1 cellular context compared by ENCODE assay signal in genomic region chr6:140485740-140486467, GRCh38.
TF ChIP-seq lines count a peak whose summit lies in the region.

No MANE protein-coding gene starts in this region.

TF ChIP-seq in K562, 482 proteins besides CTCF, POLR2A, EP300 and RAD21 (continued from another document and continues in another):
- TF ChIP-seq PATZ1 (CRISPR knock-in tag; IDR thresholded peaks at IDR 0.05; ENCODE audit: borderline replicate concordance) (no peak), CCAR2 (IDR thresholded peaks at IDR 0.05; ENCODE audit: low read depth, low read length) (no peak), ZFP30 (CRISPR knock-in tag; IDR thresholded peaks at IDR 0.05; ENCODE audit: borderline replicate concordance) (no peak), MED1 (CRISPR knock-in tag; IDR thresholded peaks at IDR 0.05; ENCODE audit: borderline replicate concordance) (no peak), ZKSCAN1 (IDR thresholded peaks at IDR 0.05; ENCODE audit: low read depth, low read length) (no peak), HDAC3 (IDR thresholded peaks at IDR 0.05; ENCODE audit: borderline replicate concordance, partially characterized antibody) (no peak), HSF4 (CRISPR knock-in tag; IDR thresholded peaks at IDR 0.05; ENCODE audit: borderline replicate concordance) (no peak), HMG20B (CRISPR knock-in tag; IDR thresholded peaks at IDR 0.05) (no peak), HMGN3 (IDR thresholded peaks at IDR 0.05; ENCODE audit: borderline replicate concordance, extremely low read depth, insufficient read length, low read depth, low read length) (no peak), DEAF1 (CRISPR knock-in tag; IDR thresholded peaks at IDR 0.05) (no peak), SRSF1 (IDR thresholded peaks at IDR 0.05; ENCODE audit: low read depth, low read length) (no peak), MTA1 (IDR thresholded peaks at IDR 0.05; ENCODE audit: borderline replicate concordance) (no peak), SRSF3 (IDR thresholded peaks at IDR 0.05; ENCODE audit: insufficient read depth, low read length) (no peak), PHF21A (IDR thresholded peaks at IDR 0.05; ENCODE audit: borderline replicate concordance, low read depth) (no peak), PRPF4 (IDR thresholded peaks at IDR 0.05; ENCODE audit: insufficient read depth, low read depth, low read length, poor library complexity, severe bottlenecking) (no peak), ZC3H8 (IDR thresholded peaks at IDR 0.05) (no peak), KAT7 (CRISPR knock-in tag; IDR thresholded peaks at IDR 0.05; ENCODE audit: borderline replicate concordance) (no peak), BMI1 (IDR thresholded peaks at IDR 0.05; ENCODE audit: low read length) (no peak), CREB5 (CRISPR knock-in tag; IDR thresholded peaks at IDR 0.05) (no peak), MGA (IDR thresholded peaks at IDR 0.05) (no peak), SMAD1 (IDR thresholded peaks at IDR 0.05; ENCODE audit: low read depth, low read length, partially characterized antibody) (no peak), RFX5 (IDR thresholded peaks at IDR 0.05; ENCODE audit: low read depth, low read length) (no peak), ZNF436 (CRISPR knock-in tag; IDR thresholded peaks at IDR 0.05) (no peak), HIVEP1 (CRISPR knock-in tag; IDR thresholded peaks at IDR 0.05) (no peak)
- TF ChIP-seq, protein P1, sequence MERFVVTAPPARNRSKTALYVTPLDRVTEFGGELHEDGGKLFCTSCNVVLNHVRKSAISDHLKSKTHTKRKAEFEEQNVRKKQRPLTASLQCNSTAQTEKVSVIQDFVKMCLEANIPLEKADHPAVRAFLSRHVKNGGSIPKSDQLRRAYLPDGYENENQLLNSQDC (CRISPR knock-in tag; IDR thresholded peaks at IDR 0.05), result no peak
- TF ChIP-seq, protein P2, sequence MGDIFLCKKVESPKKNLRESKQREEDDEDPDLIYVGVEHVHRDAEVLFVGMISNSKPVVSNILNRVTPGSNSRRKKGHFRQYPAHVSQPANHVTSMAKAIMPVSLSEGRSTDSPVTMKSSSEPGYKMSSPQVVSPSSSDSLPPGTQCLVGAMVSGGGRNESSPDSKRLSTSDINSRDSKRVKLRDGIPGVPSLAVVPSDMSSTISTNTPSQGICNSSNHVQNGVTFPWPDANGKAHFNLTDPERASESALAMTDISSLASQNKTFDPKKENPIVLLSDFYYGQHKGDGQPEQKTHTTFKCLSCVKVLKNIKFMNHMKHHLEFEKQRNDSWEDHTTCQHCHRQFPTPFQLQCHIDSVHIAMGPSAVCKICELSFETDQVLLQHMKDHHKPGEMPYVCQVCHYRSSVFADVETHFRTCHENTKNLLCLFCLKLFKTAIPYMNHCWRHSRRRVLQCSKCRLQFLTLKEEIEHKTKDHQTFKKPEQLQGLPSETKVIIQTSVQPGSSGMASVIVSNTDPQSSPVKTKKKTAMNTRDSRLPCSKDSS (IDR thresholded peaks at IDR 0.05; ENCODE audit: low read depth, partially characterized antibody), result no peak
- TF ChIP-seq, protein P3, sequence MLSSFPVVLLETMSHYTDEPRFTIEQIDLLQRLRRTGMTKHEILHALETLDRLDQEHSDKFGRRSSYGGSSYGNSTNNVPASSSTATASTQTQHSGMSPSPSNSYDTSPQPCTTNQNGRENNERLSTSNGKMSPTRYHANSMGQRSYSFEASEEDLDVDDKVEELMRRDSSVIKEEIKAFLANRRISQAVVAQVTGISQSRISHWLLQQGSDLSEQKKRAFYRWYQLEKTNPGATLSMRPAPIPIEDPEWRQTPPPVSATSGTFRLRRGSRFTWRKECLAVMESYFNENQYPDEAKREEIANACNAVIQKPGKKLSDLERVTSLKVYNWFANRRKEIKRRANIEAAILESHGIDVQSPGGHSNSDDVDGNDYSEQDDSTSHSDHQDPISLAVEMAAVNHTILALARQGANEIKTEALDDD (IDR thresholded peaks at IDR 0.05), result no peak
- TF ChIP-seq, protein P4, sequence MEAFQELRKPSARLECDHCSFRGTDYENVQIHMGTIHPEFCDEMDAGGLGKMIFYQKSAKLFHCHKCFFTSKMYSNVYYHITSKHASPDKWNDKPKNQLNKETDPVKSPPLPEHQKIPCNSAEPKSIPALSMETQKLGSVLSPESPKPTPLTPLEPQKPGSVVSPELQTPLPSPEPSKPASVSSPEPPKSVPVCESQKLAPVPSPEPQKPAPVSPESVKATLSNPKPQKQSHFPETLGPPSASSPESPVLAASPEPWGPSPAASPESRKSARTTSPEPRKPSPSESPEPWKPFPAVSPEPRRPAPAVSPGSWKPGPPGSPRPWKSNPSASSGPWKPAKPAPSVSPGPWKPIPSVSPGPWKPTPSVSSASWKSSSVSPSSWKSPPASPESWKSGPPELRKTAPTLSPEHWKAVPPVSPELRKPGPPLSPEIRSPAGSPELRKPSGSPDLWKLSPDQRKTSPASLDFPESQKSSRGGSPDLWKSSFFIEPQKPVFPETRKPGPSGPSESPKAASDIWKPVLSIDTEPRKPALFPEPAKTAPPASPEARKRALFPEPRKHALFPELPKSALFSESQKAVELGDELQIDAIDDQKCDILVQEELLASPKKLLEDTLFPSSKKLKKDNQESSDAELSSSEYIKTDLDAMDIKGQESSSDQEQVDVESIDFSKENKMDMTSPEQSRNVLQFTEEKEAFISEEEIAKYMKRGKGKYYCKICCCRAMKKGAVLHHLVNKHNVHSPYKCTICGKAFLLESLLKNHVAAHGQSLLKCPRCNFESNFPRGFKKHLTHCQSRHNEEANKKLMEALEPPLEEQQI (IDR thresholded peaks at IDR 0.05), result no peak
- TF ChIP-seq, protein P5, sequence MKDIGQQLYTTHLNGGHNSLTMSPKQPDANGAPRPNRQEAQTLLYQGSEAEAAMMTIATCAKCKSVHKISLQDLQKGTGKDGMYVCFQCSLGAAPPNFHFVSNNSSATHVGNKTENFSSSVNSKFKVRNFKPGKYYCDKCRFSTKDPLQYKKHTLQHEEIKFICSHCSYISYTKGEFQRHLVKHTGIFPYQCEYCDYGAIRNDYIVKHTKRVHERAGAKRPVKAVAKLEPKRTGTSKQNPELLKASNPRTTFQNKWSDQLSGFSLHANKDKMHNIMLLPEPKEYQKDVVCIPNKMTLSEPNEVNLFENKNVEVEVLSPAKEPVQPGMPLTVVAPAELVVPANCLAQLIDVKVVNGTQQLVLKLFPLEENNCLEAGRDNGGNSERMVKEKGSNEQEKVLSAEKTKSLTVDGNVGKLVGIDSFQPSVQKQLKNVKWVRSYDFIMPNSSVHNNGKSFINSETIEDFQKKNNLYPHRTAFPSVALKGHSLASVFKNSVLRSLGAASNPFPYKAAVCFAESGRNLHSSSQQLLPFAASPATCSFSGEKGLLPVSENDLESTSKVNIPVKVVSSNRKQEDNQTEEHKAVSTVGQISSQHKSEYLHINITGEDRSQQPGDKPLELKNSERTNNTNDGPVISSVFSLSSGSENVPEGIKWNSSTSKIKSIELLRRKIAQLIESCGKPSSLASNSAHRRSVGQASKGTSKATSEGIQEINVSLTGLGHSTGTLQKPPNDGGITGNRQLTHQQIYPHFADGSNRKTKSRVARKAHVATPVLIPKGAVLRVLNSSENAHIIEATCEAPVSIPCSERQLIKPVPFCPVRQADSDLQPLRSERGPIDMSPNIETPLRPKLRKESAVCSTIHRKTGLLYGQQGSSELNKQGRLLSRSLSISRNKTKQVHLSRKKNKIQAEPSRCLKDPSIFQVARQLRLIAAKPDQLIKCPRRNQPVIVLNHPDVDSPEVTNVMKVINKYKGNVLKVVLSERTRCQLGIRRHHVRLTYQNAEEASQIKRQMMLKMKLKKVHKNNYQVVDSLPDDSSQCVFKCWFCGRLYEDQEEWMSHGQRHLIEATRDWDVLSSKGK (CRISPR knock-in tag; IDR thresholded peaks at IDR 0.05), result no peak
